In genomic region chr5:176183321-176184074, GRCh38 we compare ENCODE assay signal across 1 cellular context.
TF ChIP-seq lines count a peak whose summit lies in the region.

No MANE protein-coding gene starts in this region.

TF ChIP-seq in HEK293, 187 proteins besides CTCF, POLR2A, EP300 and RAD21 (continued from another document and continues in another):
- TF ChIP-seq ZBTB44 (tag by site-specific recombination; IDR thresholded peaks at IDR 0.05) (peak; percentile 97), ZBTB17 (tag by site-specific recombination; IDR thresholded peaks at IDR 0.05) (peak; percentile 66), OVOL3 (tag by site-specific recombination; IDR thresholded peaks at IDR 0.05) (no peak), ZFP37 (tag by site-specific recombination; IDR thresholded peaks at IDR 0.05) (no peak), ZSCAN16 (tag by site-specific recombination; IDR thresholded peaks at IDR 0.05) (no peak), MZF1 (tag by site-specific recombination; IDR thresholded peaks at IDR 0.05; ENCODE audit: borderline replicate concordance) (no peak; the same call in 1 of the 2 replicates), ZNF629 (tag by site-specific recombination; IDR thresholded peaks at IDR 0.05) (peak; percentile 46; the same call in 1 of the 2 replicates), ZNF211 (tag by site-specific recombination; IDR thresholded peaks at IDR 0.05; ENCODE audit: low read depth) (no peak), ZIC2 (tag by site-specific recombination; IDR thresholded peaks at IDR 0.05) (no peak), ZNF37A (tag by site-specific recombination; IDR thresholded peaks at IDR 0.05) (no peak), ZNF660 (tag by site-specific recombination; IDR thresholded peaks at IDR 0.05) (no peak), ZNF561 (tag by site-specific recombination; IDR thresholded peaks at IDR 0.05; ENCODE audit: borderline replicate concordance) (no peak), HOXC10 (CRISPR knock-in tag; IDR thresholded peaks at IDR 0.05) (no peak), KLF8 (tag by site-specific recombination; IDR thresholded peaks at IDR 0.05) (no peak), ZSCAN5A (tag by site-specific recombination; IDR thresholded peaks at IDR 0.05) (no peak), ZNF398 (tag by site-specific recombination; IDR thresholded peaks at IDR 0.05) (0 out of 2 replicates have a peak, but pooled peaks have one; percentile 17), KLF9 (tag by site-specific recombination; IDR thresholded peaks at IDR 0.05; ENCODE audit: low read depth) (no peak), ZNF76 (tag by site-specific recombination; IDR thresholded peaks at IDR 0.05; ENCODE audit: borderline replicate concordance, low read depth) (no peak), ZNF133 (tag by site-specific recombination; IDR thresholded peaks at IDR 0.05) (no peak), GLIS1 (tag by site-specific recombination; IDR thresholded peaks at IDR 0.05) (peak; percentile 38; the same call in 1 of the 2 replicates), ZNF2 (tag by site-specific recombination; IDR thresholded peaks at IDR 0.05) (0 out of 2 replicates have a peak, but pooled peaks have one; percentile 47), ZNF596 (tag by site-specific recombination; IDR thresholded peaks at IDR 0.05) (no peak), ZNF449 (tag by site-specific recombination; IDR thresholded peaks at IDR 0.05) (no peak), ZNF140 (tag by site-specific recombination; IDR thresholded peaks at IDR 0.05) (no peak), WT1 (tag by site-specific recombination; IDR thresholded peaks at IDR 0.05) (peak; percentile 61; the same call in 1 of the 2 replicates), ZNF394 (tag by site-specific recombination; IDR thresholded peaks at IDR 0.05; ENCODE audit: borderline replicate concordance) (0 out of 2 replicates have a peak, but pooled peaks have one; percentile 15), ZNF335 (tag by site-specific recombination; conservative IDR thresholded peaks at IDR 0.05) (peak; percentile 42; the same call in 1 of the 2 replicates), ZNF843 (tag by site-specific recombination; IDR thresholded peaks at IDR 0.05) (0 out of 2 replicates have a peak, but pooled peaks have one; percentile 38), PATZ1 (tag by site-specific recombination; IDR thresholded peaks at IDR 0.05) (peak; percentile 30; the same call in 1 of the 2 replicates), ZNF692 (tag by site-specific recombination; IDR thresholded peaks at IDR 0.05) (peak; percentile 38; the same call in 1 of the 2 replicates), ZBTB11 (tag by site-specific recombination; conservative IDR thresholded peaks at IDR 0.05; ENCODE audit: low read depth) (no peak), ZNF530 (tag by site-specific recombination; IDR thresholded peaks at IDR 0.05; ENCODE audit: low read depth) (no peak), ZNF366 (tag by site-specific recombination; conservative IDR thresholded peaks at IDR 0.05) (peak; percentile 46; the same call in 1 of the 2 replicates), FEZF1 (tag by site-specific recombination; IDR thresholded peaks at IDR 0.05) (peak; percentile 96), SCRT1 (tag by site-specific recombination; IDR thresholded peaks at IDR 0.05; ENCODE audit: borderline replicate concordance) (no peak)
- TF ChIP-seq, protein P1, sequence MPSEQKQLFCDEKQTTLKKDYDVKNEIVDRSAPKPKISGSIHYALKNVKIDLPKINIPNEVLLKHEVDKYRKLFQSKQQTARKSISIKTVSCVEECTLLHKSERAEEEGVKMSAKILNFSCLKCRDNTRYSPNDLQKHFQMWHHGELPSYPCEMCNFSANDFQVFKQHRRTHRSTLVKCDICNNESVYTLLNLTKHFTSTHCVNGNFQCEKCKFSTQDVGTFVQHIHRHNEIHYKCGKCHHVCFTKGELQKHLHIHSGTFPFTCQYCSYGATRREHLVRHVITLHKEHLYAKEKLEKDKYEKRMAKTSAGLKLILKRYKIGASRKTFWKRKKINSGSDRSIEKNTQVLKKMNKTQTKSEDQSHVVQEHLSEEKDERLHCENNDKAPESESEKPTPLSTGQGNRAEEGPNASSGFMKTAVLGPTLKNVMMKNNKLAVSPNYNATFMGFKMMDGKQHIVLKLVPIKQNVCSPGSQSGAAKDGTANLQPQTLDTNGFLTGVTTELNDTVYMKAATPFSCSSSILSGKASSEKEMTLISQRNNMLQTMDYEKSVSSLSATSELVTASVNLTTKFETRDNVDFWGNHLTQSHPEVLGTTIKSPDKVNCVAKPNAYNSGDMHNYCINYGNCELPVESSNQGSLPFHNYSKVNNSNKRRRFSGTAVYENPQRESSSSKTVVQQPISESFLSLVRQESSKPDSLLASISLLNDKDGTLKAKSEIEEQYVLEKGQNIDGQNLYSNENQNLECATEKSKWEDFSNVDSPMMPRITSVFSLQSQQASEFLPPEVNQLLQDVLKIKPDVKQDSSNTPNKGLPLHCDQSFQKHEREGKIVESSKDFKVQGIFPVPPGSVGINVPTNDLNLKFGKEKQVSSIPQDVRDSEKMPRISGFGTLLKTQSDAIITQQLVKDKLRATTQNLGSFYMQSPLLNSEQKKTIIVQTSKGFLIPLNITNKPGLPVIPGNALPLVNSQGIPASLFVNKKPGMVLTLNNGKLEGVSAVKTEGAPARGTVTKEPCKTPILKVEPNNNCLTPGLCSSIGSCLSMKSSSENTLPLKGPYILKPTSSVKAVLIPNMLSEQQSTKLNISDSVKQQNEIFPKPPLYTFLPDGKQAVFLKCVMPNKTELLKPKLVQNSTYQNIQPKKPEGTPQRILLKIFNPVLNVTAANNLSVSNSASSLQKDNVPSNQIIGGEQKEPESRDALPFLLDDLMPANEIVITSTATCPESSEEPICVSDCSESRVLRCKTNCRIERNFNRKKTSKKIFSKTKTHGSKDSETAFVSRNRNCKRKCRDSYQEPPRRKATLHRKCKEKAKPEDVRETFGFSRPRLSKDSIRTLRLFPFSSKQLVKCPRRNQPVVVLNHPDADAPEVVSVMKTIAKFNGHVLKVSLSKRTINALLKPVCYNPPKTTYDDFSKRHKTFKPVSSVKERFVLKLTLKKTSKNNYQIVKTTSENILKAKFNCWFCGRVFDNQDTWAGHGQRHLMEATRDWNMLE (tag by site-specific recombination; conservative IDR thresholded peaks at IDR 0.05; ENCODE audit: low read depth): no peak
- TF ChIP-seq, protein P2, sequence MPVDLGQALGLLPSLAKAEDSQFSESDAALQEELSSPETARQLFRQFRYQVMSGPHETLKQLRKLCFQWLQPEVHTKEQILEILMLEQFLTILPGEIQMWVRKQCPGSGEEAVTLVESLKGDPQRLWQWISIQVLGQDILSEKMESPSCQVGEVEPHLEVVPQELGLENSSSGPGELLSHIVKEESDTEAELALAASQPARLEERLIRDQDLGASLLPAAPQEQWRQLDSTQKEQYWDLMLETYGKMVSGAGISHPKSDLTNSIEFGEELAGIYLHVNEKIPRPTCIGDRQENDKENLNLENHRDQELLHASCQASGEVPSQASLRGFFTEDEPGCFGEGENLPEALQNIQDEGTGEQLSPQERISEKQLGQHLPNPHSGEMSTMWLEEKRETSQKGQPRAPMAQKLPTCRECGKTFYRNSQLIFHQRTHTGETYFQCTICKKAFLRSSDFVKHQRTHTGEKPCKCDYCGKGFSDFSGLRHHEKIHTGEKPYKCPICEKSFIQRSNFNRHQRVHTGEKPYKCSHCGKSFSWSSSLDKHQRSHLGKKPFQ (tag by site-specific recombination; IDR thresholded peaks at IDR 0.05): peak; percentile 94
